Comparison of ENCODE assay signal across 11 cellular contexts in the genomic region with DNA sequence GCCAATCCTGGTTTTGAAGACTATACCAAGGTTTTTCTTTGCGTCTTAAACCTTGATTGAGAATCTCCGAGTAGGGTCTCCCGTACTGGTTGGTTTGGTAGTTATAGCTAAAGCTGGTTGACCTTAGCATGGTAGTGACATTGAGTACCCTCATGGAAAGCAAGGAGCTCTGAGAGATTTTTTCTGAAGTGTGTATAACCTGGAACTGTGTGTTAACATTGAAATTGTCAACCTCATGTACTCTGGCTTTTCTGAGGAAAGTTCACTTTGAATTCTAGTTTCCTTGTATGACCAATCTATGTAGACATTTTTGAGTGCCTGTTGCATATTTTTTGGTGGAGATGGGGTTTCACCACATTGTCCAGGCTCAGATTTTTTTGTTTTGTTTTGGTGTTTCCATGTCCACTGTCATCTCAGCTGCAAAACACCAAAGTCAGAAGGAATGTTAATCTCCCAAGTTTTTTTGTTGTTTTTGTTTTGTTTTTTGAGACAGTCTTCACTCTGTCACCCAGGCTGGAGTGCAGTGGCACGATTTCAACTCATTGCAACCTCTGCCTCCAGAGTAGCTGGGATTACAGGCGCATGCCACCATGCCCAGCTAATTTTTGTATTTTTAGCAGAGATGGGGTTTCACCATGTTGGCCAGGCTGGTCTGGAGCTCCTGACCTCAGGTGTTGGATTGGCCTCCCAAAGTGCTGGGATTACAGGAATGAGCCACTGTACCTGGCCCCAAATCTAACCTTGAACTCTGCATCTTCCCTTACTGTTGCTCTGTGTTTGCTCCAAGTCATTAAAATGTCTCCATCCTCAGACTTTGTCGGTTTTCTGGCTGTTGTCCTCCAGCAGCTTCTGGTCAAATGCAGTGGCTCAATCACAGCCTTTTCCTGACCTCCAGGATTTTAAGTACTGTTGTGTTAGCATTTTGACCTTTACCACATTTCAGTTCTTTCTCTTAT. TPM values are rescaled to one million over a fixed set of nuclear protein-coding genes. Genes with fewer than 3 reads are reported as not detected.
DNase-seq lines count a peak whose midpoint lies in the region; ATAC-seq and TF ChIP-seq lines count a peak whose summit lies in the region.
"Had no signal": no experiment of that assay in that cellular context is flagged by ENCODE, and none has a peak within 500 bp of the region (broad histone marks: within the 10 kb centered on the region; RNA-seq: fewer than 3 reads in every experiment).

No MANE protein-coding gene starts in this region.

- peaks cover 53% of the 10 kb centered on the region for H3K36me3 ChIP-seq in SK-N-MC (ENCODE audit: insufficient read depth, low read length)
- H3K36me3 ChIP-seq in gastroesophageal sphincter: peaks cover 0 to 44% of the 10 kb centered on the region in 2 donors

- H3K9ac ChIP-seq in SK-N-MC (ENCODE audit: insufficient read length): no peak overlapping the region

- peak; percentile 15 for DNase-seq in stimulated activated CD4-positive, alpha-beta T cell treated with anti-CD3 and anti-CD28 coated beads, Interleukin-1b, Interleukin-23, amount 100 ng/mL, for 48 hours
- no peak for DNase-seq in stimulated activated CD4-positive, alpha-beta T cell treated with anti-CD3 and anti-CD28 coated beads, Interleukin-4, amount 100 ng/mL, for 24 hours
- DNase-seq in SK-N-MC (ENCODE audit: low read depth, low spot score): no peak
- DNase-seq in fibroblast of peridontal ligament (ENCODE audit: extremely low read depth): peak; percentile 55
- no peak for DNase-seq in activated CD4-positive, CD25-positive, alpha-beta regulatory T cell treated with anti-CD3 and anti-CD28 coated beads, Interleukin-2, amount 50 U/mL, for 72 hours
- DNase-seq: activated CD4-positive, CD25-positive, alpha-beta regulatory T cell; dorsolateral prefrontal cortex; left ventricle myocardium superior had no signal

- peak overlapping the region; percentile 80 for H3K27ac ChIP-seq in SK-N-MC
- peak overlapping the region in 1 of 4 donors; percentile 25 for H3K27ac ChIP-seq in gastroesophageal sphincter

- WGBS in gastroesophageal sphincter (ENCODE audit: low coverage in 1 of 2), 2 donors: 58 to 70% methylated on average over 4 to 6 of the region's 6 CpGs

- no peaks in the 10 kb centered on the region for H3K9me3 ChIP-seq in SK-N-MC (ENCODE audit: low read depth, low read length)
- no peaks in the 10 kb centered on the region for H3K9me3 ChIP-seq in gastroesophageal sphincter

- H3K4me3 ChIP-seq in SK-N-MC: no peak overlapping the region
- H3K4me3 ChIP-seq in gastroesophageal sphincter: no peak overlapping the region
- H3K4me3 ChIP-seq: dorsolateral prefrontal cortex had no signal

- ATAC-seq in HG03565 (IDR thresholded peaks at IDR 0.05; ENCODE audit: unreplicated experiment) (no peak), gastroesophageal sphincter (no peak), HG03196 (IDR thresholded peaks at IDR 0.05; ENCODE audit: unreplicated experiment) (no peak)
- ATAC-seq: left ventricle myocardium superior had no signal

- no peak for TF ChIP-seq EP300 in gastroesophageal sphincter (IDR thresholded peaks at IDR 0.05)

- no peak for TF ChIP-seq POLR2A in gastroesophageal sphincter (IDR thresholded peaks at IDR 0.05)

- peaks cover 7 to 68% (median 9%) of the 10 kb centered on the region in 3 donors for H3K4me1 ChIP-seq in gastroesophageal sphincter

- no peak for TF ChIP-seq CTCF in gastroesophageal sphincter (IDR thresholded peaks at IDR 0.05)

- no peaks in the 10 kb centered on the region for H3K27me3 ChIP-seq in gastroesophageal sphincter
- H3K27me3 ChIP-seq: dorsolateral prefrontal cortex had no signal

RNA-seq across cellular contexts. Expression of a gene that starts 4.3 kb away (rescaled TPM):
- total RNA-seq in gastroesophageal sphincter: 1,000 to 10,000 TPM in 3 of 4 donors, 100 to 1,000 TPM in 1; 757 to 2,446 (median 1,718) TPM

RNA-seq across cellular contexts. Expression of a gene that starts 20.2 kb away (rescaled TPM):
- 10 to 100 TPM in 1 of 4 donors, 1 to 10 TPM in 3; 7.1 to 12.9 (median 8.9) TPM for total RNA-seq in gastroesophageal sphincter

Comparison
In these comparisons a context has a peak if more than half of its experiments do, and no peak if none do; other contexts are left out.
1. DNase-seq: peak in stimulated activated CD4-positive, alpha-beta T cell treated with anti-CD3 and anti-CD28 coated beads, Interleukin-1b, Interleukin-23, amount 100 ng/mL, for 48 hours (single experiment) and fibroblast of peridontal ligament (single experiment); none in stimulated activated CD4-positive, alpha-beta T cell treated with anti-CD3 and anti-CD28 coated beads, Interleukin-4, amount 100 ng/mL, for 24 hours (single experiment), SK-N-MC (single experiment) and activated CD4-positive, CD25-positive, alpha-beta regulatory T cell treated with anti-CD3 and anti-CD28 coated beads, Interleukin-2, amount 50 U/mL, for 72 hours (single experiment).